ENCODE assay signal across 8 cellular contexts in genomic region chr3:70780790-70781189, GRCh38.
"Had no signal": no experiment of that assay in that cellular context is flagged by ENCODE, and none has a peak within 500 bp of the region (broad histone marks: within the 10 kb centered on the region; RNA-seq: fewer than 3 reads in every experiment).

No MANE protein-coding gene starts in this region.

- H3K4me3 ChIP-seq: GM23338 had no signal

- H2AFZ ChIP-seq: GM23338 had no signal

- DNase-seq: H9, HCEC 1CT, HFFc6 had no signal

- ATAC-seq: GM23338, HepG2 had no signal

- H3K27ac ChIP-seq: HL-60 had no signal

- FAIRE-seq: H1, H54, HepG2 had no signal

- H3K4me2 ChIP-seq: GM23338 had no signal
